ENCODE assay signal across 22 cellular contexts in the genomic region with DNA sequence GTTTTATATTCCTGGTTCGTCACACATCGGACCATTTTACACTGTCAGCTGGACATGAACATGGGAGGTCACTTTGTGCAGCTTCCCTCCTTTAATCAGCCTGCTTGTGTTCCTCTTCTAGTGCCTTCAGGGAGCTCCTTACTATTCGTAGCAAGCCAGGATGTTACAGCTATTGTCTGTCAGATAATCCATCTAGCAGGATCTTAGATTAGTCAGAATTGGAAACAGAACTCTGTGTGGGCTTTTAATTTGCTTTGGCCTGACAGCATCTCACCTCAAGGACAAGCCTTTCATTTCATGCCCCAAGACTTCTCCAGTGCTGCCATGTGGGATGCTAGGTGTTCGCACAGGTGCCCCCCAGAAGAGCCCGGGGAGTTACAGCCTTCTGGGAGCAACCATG.
"Had no signal": no experiment of that assay in that cellular context is flagged by ENCODE, and none has a peak within 500 bp of the region (broad histone marks: within the 10 kb centered on the region; RNA-seq: fewer than 3 reads in every experiment).

No MANE protein-coding gene starts in this region.

- H3K4me2 ChIP-seq: SK-N-SH had no signal

- H3K27me3 ChIP-seq: MG63 had no signal

- H3K27ac ChIP-seq: RWPE1 had no signal

- ATAC-seq: HepG2, Panc1, PC-3, T-cell had no signal

- H3K4me3 ChIP-seq: MG63 had no signal

- H3K36me3 ChIP-seq: MG63 had no signal

- DNase-seq: IMR-90, Karpas-422, KG1, MG63, NCI-H1092 treated with DMSO at 0.1 percent for 48 hours, NCI-H1436, NCI-H187, NCI-H2029, NCI-H2081 treated with DMSO at 0.1 percent for 48 hours, NCI-H2171, NCI-H345, NCI-H446 treated with DMSO at 0.1 percent for 48 hours, NCI-H510A treated with DMSO at 0.1 percent for 48 hours, NCI-H526, PC-3, SHP77, SK-N-SH, SW 1271, T-cell had no signal

- H3K9ac ChIP-seq: SK-N-SH had no signal
